In the genomic region with DNA sequence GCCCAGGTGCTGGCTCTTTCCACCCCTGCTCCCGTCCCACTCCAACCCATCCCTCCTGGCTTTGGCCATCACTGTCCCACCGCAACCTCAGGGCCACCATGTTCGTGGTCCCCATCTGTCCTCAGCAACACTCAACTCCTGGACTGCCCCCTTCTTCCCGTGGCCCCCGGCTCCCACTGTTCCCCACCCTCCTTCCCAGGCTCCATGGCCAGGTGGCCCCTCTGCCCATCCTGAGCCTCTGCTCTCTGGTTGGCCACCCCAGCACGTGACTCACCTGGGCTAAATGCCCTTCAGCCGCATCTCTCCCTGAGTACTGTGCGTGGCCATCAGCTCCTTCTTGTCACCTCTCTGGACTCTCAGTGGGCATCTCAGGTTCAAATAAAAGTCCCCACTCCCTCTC, we compare ENCODE assay signal across 1 cellular context.
TF ChIP-seq lines count a peak whose summit lies in the region.

No MANE protein-coding gene starts in this region.

TF ChIP-seq in H1, 55 proteins besides CTCF, POLR2A, EP300 and RAD21:
- TF ChIP-seq, protein P1, sequence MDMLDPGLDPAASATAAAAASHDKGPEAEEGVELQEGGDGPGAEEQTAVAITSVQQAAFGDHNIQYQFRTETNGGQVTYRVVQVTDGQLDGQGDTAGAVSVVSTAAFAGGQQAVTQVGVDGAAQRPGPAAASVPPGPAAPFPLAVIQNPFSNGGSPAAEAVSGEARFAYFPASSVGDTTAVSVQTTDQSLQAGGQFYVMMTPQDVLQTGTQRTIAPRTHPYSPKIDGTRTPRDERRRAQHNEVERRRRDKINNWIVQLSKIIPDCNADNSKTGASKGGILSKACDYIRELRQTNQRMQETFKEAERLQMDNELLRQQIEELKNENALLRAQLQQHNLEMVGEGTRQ (IDR thresholded peaks at IDR 0.05; ENCODE audit: low read length), result no peak
- TF ChIP-seq EGR1 (IDR thresholded peaks at IDR 0.05; ENCODE audit: borderline replicate concordance, low read depth, low read length) (no peak), POU5F1 (IDR thresholded peaks at IDR 0.05; ENCODE audit: low read depth, low read length) (no peak), BCL11A (IDR thresholded peaks at IDR 0.05; ENCODE audit: low read depth in 2 of 2, low read length in 2 of 2) (no peak), HDAC2 (IDR thresholded peaks at IDR 0.05; ENCODE audit: borderline replicate concordance in 1 of 2, low read depth in 2 of 2, low read length in 2 of 2) (no peak), GTF2F1 (IDR thresholded peaks at IDR 0.05; ENCODE audit: borderline replicate concordance, low read depth, low read length) (no peak), JUND (IDR thresholded peaks at IDR 0.05; ENCODE audit: low read length) (no peak), CHD2 (IDR thresholded peaks at IDR 0.05; ENCODE audit: low read length) (no peak), EZH2 (IDR thresholded peaks at IDR 0.05; ENCODE audit: low read depth, low read length, severe bottlenecking) (no peak), CBX8 (IDR thresholded peaks at IDR 0.05; ENCODE audit: borderline replicate concordance, low read depth, low read length) (no peak), NANOG (IDR thresholded peaks at IDR 0.05; ENCODE audit: insufficient read depth, low read depth, low read length, poor library complexity, severe bottlenecking) (no peak), RNF2 (IDR thresholded peaks at IDR 0.05; ENCODE audit: borderline replicate concordance, low read depth, low read length, missing control alignments, poor library complexity, severe bottlenecking) (no peak), ZNF274 (IDR thresholded peaks at IDR 0.05; ENCODE audit: borderline replicate concordance, extremely low read depth, low read length) (no peak), JUN (IDR thresholded peaks at IDR 0.05; ENCODE audit: low read depth, low read length) (no peak), POLR2AphosphoS5 (IDR thresholded peaks at IDR 0.05; ENCODE audit: low read depth, low read length) (no peak), NRF1 (IDR thresholded peaks at IDR 0.05; ENCODE audit: low read depth, low read length) (no peak), BRCA1 (IDR thresholded peaks at IDR 0.05; ENCODE audit: low read depth, low read length) (no peak), SP2 (IDR thresholded peaks at IDR 0.05; ENCODE audit: low read length) (no peak)
